Comparison of ENCODE assay signal across 1 cellular context in the genomic region with DNA sequence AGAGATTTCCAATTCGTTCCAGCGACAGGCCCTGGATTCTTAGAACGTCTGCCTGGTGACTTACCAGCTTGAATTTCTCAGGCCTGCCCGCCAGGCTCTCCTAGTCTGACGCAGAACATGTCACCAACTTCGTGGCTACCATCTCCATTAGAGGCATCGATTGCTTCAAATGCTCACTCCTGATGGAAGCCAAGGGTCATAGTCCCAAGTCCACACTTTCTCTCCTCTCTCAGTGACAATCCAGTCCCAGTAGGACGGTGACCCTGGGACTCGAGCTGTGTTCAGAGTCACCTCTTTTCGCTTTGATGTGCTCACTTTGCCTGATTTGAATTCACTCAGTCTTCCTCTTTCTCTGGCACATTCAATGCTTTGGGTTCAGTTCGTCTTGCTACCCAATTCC.
TF ChIP-seq lines count a peak whose summit lies in the region.

No MANE protein-coding gene starts in this region.

TF ChIP-seq in HepG2, 621 proteins besides CTCF, POLR2A, EP300 and RAD21 (continued from another document and continues in another):
- TF ChIP-seq FOXJ3 (CRISPR knock-in tag; IDR thresholded peaks at IDR 0.05; ENCODE audit: borderline replicate concordance) = no peak
- no peak for TF ChIP-seq CHD4 (IDR thresholded peaks at IDR 0.05; ENCODE audit: borderline replicate concordance, low read length)
- TF ChIP-seq MAZ (IDR thresholded peaks at IDR 0.05; ENCODE audit: borderline replicate concordance, low read depth, low read length) = no peak
- TF ChIP-seq MAZ (CRISPR knock-in tag; IDR thresholded peaks at IDR 0.05; ENCODE audit: low read depth) = no peak
- TF ChIP-seq HOXD1 (CRISPR knock-in tag; IDR thresholded peaks at IDR 0.05) = no peak
- TF ChIP-seq, protein P1, sequence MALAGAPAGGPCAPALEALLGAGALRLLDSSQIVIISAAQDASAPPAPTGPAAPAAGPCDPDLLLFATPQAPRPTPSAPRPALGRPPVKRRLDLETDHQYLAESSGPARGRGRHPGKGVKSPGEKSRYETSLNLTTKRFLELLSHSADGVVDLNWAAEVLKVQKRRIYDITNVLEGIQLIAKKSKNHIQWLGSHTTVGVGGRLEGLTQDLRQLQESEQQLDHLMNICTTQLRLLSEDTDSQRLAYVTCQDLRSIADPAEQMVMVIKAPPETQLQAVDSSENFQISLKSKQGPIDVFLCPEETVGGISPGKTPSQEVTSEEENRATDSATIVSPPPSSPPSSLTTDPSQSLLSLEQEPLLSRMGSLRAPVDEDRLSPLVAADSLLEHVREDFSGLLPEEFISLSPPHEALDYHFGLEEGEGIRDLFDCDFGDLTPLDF (CRISPR knock-in tag; IDR thresholded peaks at IDR 0.05) = no peak
- TF ChIP-seq, protein P2, sequence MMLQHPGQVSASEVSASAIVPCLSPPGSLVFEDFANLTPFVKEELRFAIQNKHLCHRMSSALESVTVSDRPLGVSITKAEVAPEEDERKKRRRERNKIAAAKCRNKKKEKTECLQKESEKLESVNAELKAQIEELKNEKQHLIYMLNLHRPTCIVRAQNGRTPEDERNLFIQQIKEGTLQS (CRISPR knock-in tag; IDR thresholded peaks at IDR 0.05) = no peak
- TF ChIP-seq RXRB (CRISPR knock-in tag; IDR thresholded peaks at IDR 0.05; ENCODE audit: borderline replicate concordance) = 0 out of 2 replicates have a peak, but pooled peaks have one; percentile 26
- TF ChIP-seq, protein P3, sequence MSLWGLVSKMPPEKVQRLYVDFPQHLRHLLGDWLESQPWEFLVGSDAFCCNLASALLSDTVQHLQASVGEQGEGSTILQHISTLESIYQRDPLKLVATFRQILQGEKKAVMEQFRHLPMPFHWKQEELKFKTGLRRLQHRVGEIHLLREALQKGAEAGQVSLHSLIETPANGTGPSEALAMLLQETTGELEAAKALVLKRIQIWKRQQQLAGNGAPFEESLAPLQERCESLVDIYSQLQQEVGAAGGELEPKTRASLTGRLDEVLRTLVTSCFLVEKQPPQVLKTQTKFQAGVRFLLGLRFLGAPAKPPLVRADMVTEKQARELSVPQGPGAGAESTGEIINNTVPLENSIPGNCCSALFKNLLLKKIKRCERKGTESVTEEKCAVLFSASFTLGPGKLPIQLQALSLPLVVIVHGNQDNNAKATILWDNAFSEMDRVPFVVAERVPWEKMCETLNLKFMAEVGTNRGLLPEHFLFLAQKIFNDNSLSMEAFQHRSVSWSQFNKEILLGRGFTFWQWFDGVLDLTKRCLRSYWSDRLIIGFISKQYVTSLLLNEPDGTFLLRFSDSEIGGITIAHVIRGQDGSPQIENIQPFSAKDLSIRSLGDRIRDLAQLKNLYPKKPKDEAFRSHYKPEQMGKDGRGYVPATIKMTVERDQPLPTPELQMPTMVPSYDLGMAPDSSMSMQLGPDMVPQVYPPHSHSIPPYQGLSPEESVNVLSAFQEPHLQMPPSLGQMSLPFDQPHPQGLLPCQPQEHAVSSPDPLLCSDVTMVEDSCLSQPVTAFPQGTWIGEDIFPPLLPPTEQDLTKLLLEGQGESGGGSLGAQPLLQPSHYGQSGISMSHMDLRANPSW (CRISPR knock-in tag; IDR thresholded peaks at IDR 0.05; ENCODE audit: borderline replicate concordance) = no peak
- no peak for TF ChIP-seq ASH2L (IDR thresholded peaks at IDR 0.05; ENCODE audit: insufficient read length, low read depth, low read length)
- no peak for TF ChIP-seq CHD2 (IDR thresholded peaks at IDR 0.05; ENCODE audit: low read depth, low read length)
- 0 out of 2 replicates have a peak, but pooled peaks have one; percentile 16 for TF ChIP-seq SALL1 (CRISPR knock-in tag; IDR thresholded peaks at IDR 0.05)
- TF ChIP-seq, protein P4, sequence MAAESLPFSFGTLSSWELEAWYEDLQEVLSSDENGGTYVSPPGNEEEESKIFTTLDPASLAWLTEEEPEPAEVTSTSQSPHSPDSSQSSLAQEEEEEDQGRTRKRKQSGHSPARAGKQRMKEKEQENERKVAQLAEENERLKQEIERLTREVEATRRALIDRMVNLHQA (CRISPR knock-in tag; IDR thresholded peaks at IDR 0.05) = no peak
- 0 out of 2 replicates have a peak, but pooled peaks have one; percentile 17 for TF ChIP-seq GATAD2A (CRISPR knock-in tag; IDR thresholded peaks at IDR 0.05)
- TF ChIP-seq ZNF354B (CRISPR knock-in tag; IDR thresholded peaks at IDR 0.05) = no peak
- TF ChIP-seq ZFP82 (CRISPR knock-in tag; IDR thresholded peaks at IDR 0.05; ENCODE audit: borderline replicate concordance) = no peak
- 0 out of 2 replicates have a peak, but pooled peaks have one; percentile 39 for TF ChIP-seq NR2F6 (IDR thresholded peaks at IDR 0.05)
- no peak for TF ChIP-seq NR2F6 (CRISPR knock-in tag; IDR thresholded peaks at IDR 0.05)
- TF ChIP-seq, protein P5, sequence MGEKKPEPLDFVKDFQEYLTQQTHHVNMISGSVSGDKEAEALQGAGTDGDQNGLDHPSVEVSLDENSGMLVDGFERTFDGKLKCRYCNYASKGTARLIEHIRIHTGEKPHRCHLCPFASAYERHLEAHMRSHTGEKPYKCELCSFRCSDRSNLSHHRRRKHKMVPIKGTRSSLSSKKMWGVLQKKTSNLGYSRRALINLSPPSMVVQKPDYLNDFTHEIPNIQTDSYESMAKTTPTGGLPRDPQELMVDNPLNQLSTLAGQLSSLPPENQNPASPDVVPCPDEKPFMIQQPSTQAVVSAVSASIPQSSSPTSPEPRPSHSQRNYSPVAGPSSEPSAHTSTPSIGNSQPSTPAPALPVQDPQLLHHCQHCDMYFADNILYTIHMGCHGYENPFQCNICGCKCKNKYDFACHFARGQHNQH (CRISPR knock-in tag; IDR thresholded peaks at IDR 0.05) = no peak
- no peak for TF ChIP-seq SNRNP70 (IDR thresholded peaks at IDR 0.05; ENCODE audit: low read depth, low read length)
- TF ChIP-seq RARA (CRISPR knock-in tag; IDR thresholded peaks at IDR 0.05) = 0 out of 2 replicates have a peak, but pooled peaks have one; percentile 20
- TF ChIP-seq, protein P6, sequence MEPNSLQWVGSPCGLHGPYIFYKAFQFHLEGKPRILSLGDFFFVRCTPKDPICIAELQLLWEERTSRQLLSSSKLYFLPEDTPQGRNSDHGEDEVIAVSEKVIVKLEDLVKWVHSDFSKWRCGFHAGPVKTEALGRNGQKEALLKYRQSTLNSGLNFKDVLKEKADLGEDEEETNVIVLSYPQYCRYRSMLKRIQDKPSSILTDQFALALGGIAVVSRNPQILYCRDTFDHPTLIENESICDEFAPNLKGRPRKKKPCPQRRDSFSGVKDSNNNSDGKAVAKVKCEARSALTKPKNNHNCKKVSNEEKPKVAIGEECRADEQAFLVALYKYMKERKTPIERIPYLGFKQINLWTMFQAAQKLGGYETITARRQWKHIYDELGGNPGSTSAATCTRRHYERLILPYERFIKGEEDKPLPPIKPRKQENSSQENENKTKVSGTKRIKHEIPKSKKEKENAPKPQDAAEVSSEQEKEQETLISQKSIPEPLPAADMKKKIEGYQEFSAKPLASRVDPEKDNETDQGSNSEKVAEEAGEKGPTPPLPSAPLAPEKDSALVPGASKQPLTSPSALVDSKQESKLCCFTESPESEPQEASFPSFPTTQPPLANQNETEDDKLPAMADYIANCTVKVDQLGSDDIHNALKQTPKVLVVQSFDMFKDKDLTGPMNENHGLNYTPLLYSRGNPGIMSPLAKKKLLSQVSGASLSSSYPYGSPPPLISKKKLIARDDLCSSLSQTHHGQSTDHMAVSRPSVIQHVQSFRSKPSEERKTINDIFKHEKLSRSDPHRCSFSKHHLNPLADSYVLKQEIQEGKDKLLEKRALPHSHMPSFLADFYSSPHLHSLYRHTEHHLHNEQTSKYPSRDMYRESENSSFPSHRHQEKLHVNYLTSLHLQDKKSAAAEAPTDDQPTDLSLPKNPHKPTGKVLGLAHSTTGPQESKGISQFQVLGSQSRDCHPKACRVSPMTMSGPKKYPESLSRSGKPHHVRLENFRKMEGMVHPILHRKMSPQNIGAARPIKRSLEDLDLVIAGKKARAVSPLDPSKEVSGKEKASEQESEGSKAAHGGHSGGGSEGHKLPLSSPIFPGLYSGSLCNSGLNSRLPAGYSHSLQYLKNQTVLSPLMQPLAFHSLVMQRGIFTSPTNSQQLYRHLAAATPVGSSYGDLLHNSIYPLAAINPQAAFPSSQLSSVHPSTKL (CRISPR knock-in tag; IDR thresholded peaks at IDR 0.05) = 0 out of 2 replicates have a peak, but pooled peaks have one; percentile 38
- TF ChIP-seq, protein P7, sequence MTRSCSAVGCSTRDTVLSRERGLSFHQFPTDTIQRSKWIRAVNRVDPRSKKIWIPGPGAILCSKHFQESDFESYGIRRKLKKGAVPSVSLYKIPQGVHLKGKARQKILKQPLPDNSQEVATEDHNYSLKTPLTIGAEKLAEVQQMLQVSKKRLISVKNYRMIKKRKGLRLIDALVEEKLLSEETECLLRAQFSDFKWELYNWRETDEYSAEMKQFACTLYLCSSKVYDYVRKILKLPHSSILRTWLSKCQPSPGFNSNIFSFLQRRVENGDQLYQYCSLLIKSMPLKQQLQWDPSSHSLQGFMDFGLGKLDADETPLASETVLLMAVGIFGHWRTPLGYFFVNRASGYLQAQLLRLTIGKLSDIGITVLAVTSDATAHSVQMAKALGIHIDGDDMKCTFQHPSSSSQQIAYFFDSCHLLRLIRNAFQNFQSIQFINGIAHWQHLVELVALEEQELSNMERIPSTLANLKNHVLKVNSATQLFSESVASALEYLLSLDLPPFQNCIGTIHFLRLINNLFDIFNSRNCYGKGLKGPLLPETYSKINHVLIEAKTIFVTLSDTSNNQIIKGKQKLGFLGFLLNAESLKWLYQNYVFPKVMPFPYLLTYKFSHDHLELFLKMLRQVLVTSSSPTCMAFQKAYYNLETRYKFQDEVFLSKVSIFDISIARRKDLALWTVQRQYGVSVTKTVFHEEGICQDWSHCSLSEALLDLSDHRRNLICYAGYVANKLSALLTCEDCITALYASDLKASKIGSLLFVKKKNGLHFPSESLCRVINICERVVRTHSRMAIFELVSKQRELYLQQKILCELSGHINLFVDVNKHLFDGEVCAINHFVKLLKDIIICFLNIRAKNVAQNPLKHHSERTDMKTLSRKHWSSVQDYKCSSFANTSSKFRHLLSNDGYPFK (CRISPR knock-in tag; IDR thresholded peaks at IDR 0.05; ENCODE audit: borderline replicate concordance) = no peak
- TF ChIP-seq, protein P8, sequence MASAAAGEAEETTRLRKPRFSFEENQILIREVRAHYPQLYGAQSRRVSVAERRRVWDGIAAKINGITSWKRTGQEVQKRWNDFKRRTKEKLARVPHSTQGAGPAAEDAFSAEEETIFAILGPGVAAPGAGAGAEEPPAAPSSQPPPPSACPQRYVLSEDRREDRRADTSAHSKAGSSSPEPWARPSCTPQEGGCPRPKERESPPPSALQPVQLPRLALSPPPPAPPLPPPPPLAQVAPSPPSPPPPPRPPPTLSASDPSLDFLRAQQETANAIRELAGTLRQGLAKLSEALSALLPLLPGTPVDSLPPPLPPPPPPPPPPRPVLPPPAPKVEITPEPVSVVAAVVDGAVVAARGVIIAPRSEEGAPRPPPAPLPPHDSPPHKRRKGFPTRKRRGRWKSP (CRISPR knock-in tag; IDR thresholded peaks at IDR 0.05) = no peak
- TF ChIP-seq, protein P9, sequence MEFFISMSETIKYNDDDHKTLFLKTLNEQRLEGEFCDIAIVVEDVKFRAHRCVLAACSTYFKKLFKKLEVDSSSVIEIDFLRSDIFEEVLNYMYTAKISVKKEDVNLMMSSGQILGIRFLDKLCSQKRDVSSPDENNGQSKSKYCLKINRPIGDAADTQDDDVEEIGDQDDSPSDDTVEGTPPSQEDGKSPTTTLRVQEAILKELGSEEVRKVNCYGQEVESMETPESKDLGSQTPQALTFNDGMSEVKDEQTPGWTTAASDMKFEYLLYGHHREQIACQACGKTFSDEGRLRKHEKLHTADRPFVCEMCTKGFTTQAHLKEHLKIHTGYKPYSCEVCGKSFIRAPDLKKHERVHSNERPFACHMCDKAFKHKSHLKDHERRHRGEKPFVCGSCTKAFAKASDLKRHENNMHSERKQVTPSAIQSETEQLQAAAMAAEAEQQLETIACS (CRISPR knock-in tag; IDR thresholded peaks at IDR 0.05) = no peak
- TF ChIP-seq HHEX (CRISPR knock-in tag; IDR thresholded peaks at IDR 0.05) = 0 out of 2 replicates have a peak, but pooled peaks have one; percentile 15
- TF ChIP-seq ZNF468 (CRISPR knock-in tag; IDR thresholded peaks at IDR 0.05) = no peak
- TF ChIP-seq SAFB2 (CRISPR knock-in tag; IDR thresholded peaks at IDR 0.05; ENCODE audit: borderline replicate concordance, low read depth) = no peak
- TF ChIP-seq TAF15 (IDR thresholded peaks at IDR 0.05; ENCODE audit: low read depth, low read length, poor library complexity, severe bottlenecking) = no peak
- TF ChIP-seq KAT8 (CRISPR knock-in tag; IDR thresholded peaks at IDR 0.05) = no peak
- no peak for TF ChIP-seq ZIK1 (CRISPR knock-in tag; IDR thresholded peaks at IDR 0.05; ENCODE audit: borderline replicate concordance, low read depth)
- no peak for TF ChIP-seq ZSCAN21 (CRISPR knock-in tag; IDR thresholded peaks at IDR 0.05; ENCODE audit: borderline replicate concordance)
- TF ChIP-seq NR2F1 (CRISPR knock-in tag; IDR thresholded peaks at IDR 0.05) = peak in 1 of 2 experiments; percentile 44; a peak in 1 of 4 replicates
- TF ChIP-seq ZNF33A (CRISPR knock-in tag; IDR thresholded peaks at IDR 0.05; ENCODE audit: borderline replicate concordance) = no peak
- TF ChIP-seq STAT5B (CRISPR knock-in tag; IDR thresholded peaks at IDR 0.05) = no peak
- TF ChIP-seq SIN3B (IDR thresholded peaks at IDR 0.05; ENCODE audit: low read length) = no peak
- no peak for TF ChIP-seq ZNF746 (CRISPR knock-in tag; IDR thresholded peaks at IDR 0.05)
- TF ChIP-seq, protein P10, sequence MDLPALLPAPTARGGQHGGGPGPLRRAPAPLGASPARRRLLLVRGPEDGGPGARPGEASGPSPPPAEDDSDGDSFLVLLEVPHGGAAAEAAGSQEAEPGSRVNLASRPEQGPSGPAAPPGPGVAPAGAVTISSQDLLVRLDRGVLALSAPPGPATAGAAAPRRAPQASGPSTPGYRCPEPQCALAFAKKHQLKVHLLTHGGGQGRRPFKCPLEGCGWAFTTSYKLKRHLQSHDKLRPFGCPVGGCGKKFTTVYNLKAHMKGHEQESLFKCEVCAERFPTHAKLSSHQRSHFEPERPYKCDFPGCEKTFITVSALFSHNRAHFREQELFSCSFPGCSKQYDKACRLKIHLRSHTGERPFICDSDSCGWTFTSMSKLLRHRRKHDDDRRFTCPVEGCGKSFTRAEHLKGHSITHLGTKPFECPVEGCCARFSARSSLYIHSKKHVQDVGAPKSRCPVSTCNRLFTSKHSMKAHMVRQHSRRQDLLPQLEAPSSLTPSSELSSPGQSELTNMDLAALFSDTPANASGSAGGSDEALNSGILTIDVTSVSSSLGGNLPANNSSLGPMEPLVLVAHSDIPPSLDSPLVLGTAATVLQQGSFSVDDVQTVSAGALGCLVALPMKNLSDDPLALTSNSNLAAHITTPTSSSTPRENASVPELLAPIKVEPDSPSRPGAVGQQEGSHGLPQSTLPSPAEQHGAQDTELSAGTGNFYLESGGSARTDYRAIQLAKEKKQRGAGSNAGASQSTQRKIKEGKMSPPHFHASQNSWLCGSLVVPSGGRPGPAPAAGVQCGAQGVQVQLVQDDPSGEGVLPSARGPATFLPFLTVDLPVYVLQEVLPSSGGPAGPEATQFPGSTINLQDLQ (CRISPR knock-in tag; IDR thresholded peaks at IDR 0.05) = no peak
- TF ChIP-seq ZNF878 (CRISPR knock-in tag; IDR thresholded peaks at IDR 0.05) = no peak
- no peak for TF ChIP-seq ZNF138 (CRISPR knock-in tag; IDR thresholded peaks at IDR 0.05; ENCODE audit: low read depth)
- no peak for TF ChIP-seq JARID2 (CRISPR knock-in tag; IDR thresholded peaks at IDR 0.05; ENCODE audit: insufficient replicate concordance)
- TF ChIP-seq, protein P11, sequence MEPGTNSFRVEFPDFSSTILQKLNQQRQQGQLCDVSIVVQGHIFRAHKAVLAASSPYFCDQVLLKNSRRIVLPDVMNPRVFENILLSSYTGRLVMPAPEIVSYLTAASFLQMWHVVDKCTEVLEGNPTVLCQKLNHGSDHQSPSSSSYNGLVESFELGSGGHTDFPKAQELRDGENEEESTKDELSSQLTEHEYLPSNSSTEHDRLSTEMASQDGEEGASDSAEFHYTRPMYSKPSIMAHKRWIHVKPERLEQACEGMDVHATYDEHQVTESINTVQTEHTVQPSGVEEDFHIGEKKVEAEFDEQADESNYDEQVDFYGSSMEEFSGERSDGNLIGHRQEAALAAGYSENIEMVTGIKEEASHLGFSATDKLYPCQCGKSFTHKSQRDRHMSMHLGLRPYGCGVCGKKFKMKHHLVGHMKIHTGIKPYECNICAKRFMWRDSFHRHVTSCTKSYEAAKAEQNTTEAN (CRISPR knock-in tag; conservative IDR thresholded peaks at IDR 0.05) = no peak
